Comparison of ENCODE assay signal across 11 cellular contexts in genomic region chr12:89453121-89453520, GRCh38.
DNase-seq lines count a peak whose midpoint lies in the region; ATAC-seq and TF ChIP-seq lines count a peak whose summit lies in the region.
"Had no signal": no experiment of that assay in that cellular context is flagged by ENCODE, and none has a peak within 500 bp of the region (broad histone marks: within the 10 kb centered on the region; RNA-seq: fewer than 3 reads in every experiment).

No MANE protein-coding gene starts in this region.

- DNase-seq in esophagus squamous epithelium (lab: John Stamatoyannopoulos, UW) (no peak), tibial artery (no peak), head of caudate nucleus (no peak), germinal center (ENCODE audit: low spot score) (no peak)
- DNase-seq: H7, nucleus accumbens had no signal

- H3K9me3 ChIP-seq in HUES64 (ENCODE audit: insufficient read depth, low read depth, low read length) = no peaks in the 10 kb centered on the region
- H3K9me3 ChIP-seq in esophagus squamous epithelium = no peaks in the 10 kb centered on the region
- H3K9me3 ChIP-seq in mucosa of rectum (ENCODE audit: control insufficient read depth in 2 of 2, low read length in 2 of 2) = no peaks in the 10 kb centered on the region
- no peaks in the 10 kb centered on the region for H3K9me3 ChIP-seq in tibial artery

- H3K9ac ChIP-seq in HUES64 (ENCODE audit: low read depth, low read length) (no peak overlapping the region; the same call in 1 of the 2 replicates), mucosa of rectum (ENCODE audit: low read depth in 1 of 2, low read length in 2 of 2) (peak overlapping the region in 1 of 2 donors; percentile 53)

- no peak for ATAC-seq in HG02884 (IDR thresholded peaks at IDR 0.05; ENCODE audit: unreplicated experiment)
- ATAC-seq in stimulated activated memory B cell treated with anti-CD40 and anti-IgM and Interleukin-4, amounts not matched to agents 10 μg/mL and 1 μg/mL and 100 μg/mL, for 72 hours = no peak

- H3K27ac Mint-ChIP-seq in stimulated activated memory B cell treated with anti-CD40 and anti-IgM and Interleukin-4, amounts not matched to agents 10 μg/mL and 1 μg/mL and 100 μg/mL, for 72 hours = no peak overlapping the region

- peaks cover 31% of the 10 kb centered on the region for H3K36me3 Mint-ChIP-seq in stimulated activated memory B cell treated with anti-CD40 and anti-IgM and Interleukin-4, amounts not matched to agents 10 μg/mL and 1 μg/mL and 100 μg/mL, for 72 hours

- 94% methylated on average over 4 of the region's 4 CpGs for WGBS in HUES64
- WGBS in esophagus squamous epithelium, 2 donors = 63 to 70% methylated on average over 4 of the region's 4 CpGs

- H3K27me3 Mint-ChIP-seq in stimulated activated memory B cell treated with anti-CD40 and anti-IgM and Interleukin-4, amounts not matched to agents 10 μg/mL and 1 μg/mL and 100 μg/mL, for 72 hours = no peaks in the 10 kb centered on the region

- TF ChIP-seq POLR2A in esophagus squamous epithelium (IDR thresholded peaks at IDR 0.05) = no peak

- no peak overlapping the region for H3K4me3 Mint-ChIP-seq in stimulated activated memory B cell treated with anti-CD40 and anti-IgM and Interleukin-4, amounts not matched to agents 10 μg/mL and 1 μg/mL and 100 μg/mL, for 72 hours

- TF ChIP-seq CTCF in esophagus squamous epithelium (IDR thresholded peaks at IDR 0.05) (no peak), tibial artery (IDR thresholded peaks at IDR 0.05) (no peak)

- H3K4me1 Mint-ChIP-seq in stimulated activated memory B cell treated with anti-CD40 and anti-IgM and Interleukin-4, amounts not matched to agents 10 μg/mL and 1 μg/mL and 100 μg/mL, for 72 hours = no peaks in the 10 kb centered on the region

- H3K27ac ChIP-seq in HUES64 (ENCODE audit: low read depth, low read length) = peak overlapping the region; percentile 29; the same call in 1 of the 2 replicates
- H3K27ac ChIP-seq in esophagus squamous epithelium = peak overlapping the region; percentile 15 to 84 (median 78)
- H3K27ac ChIP-seq in mucosa of rectum (ENCODE audit: low read depth in 2 of 2, low read length in 2 of 2) = peak overlapping the region; percentile 50 to 80
- peak overlapping the region; percentile 77 to 78 for H3K27ac ChIP-seq in tibial artery
- H3K27ac ChIP-seq: C4-2B had no signal

- H3K4me1 ChIP-seq in HUES64 (ENCODE audit: insufficient read depth, low read length) (peaks cover 44% of the 10 kb centered on the region), esophagus squamous epithelium (peaks cover 4 to 30% (median 7%) of the 10 kb centered on the region in 3 donors), mucosa of rectum (ENCODE audit: control insufficient read depth in 2 of 2, insufficient read depth in 2 of 2, low read length in 2 of 2) (peaks cover 0 to 16% of the 10 kb centered on the region in 2 donors), tibial artery (peaks cover 4 to 45% (median 20%) of the 10 kb centered on the region in 4 donors)

- H3K4me3 ChIP-seq in HUES64 (ENCODE audit: low read length) (no peak overlapping the region), esophagus squamous epithelium (no peak overlapping the region), mucosa of rectum (ENCODE audit: low read length in 2 of 2) (no peak overlapping the region), tibial artery (peak overlapping the region in 1 of 2 donors; percentile 15)

- no peaks in the 10 kb centered on the region for H3K36me3 ChIP-seq in HUES64 (ENCODE audit: insufficient read depth, low read length)
- H3K36me3 ChIP-seq in esophagus squamous epithelium = no peaks in the 10 kb centered on the region
- H3K36me3 ChIP-seq in mucosa of rectum (ENCODE audit: control insufficient read depth in 2 of 2, insufficient read depth in 2 of 2, low read length in 2 of 2) = peaks cover 0 to 3% of the 10 kb centered on the region in 2 donors
- H3K36me3 ChIP-seq in tibial artery = no peaks in the 10 kb centered on the region

- H3K27me3 ChIP-seq in HUES64 (ENCODE audit: insufficient read depth, low read length) (no peaks in the 10 kb centered on the region), esophagus squamous epithelium (no peaks in the 10 kb centered on the region), mucosa of rectum (ENCODE audit: control insufficient read depth in 2 of 2, insufficient read depth in 2 of 2, low read length in 2 of 2) (no peaks in the 10 kb centered on the region), tibial artery (no peaks in the 10 kb centered on the region)

- no peaks in the 10 kb centered on the region for H3K9me3 Mint-ChIP-seq in stimulated activated memory B cell treated with anti-CD40 and anti-IgM and Interleukin-4, amounts not matched to agents 10 μg/mL and 1 μg/mL and 100 μg/mL, for 72 hours

- intact Hi-C loops in esophagus squamous epithelium (cut with DNase I) (loop anchor here (10.0 kb wide), 1 partner anchor 98 kb away; the partner anchor contains the start of gene DUSP6), tibial artery (cut with DNase I; ENCODE audit: low total_unique reads) (loop anchor here (5.0 kb wide), 1 partner anchor 101 kb away; the partner anchor contains the start of gene DUSP6), head of caudate nucleus (cut with DNase I) (no loop called here)
